ENCODE assay signal across 16 cellular contexts in genomic region chr13:40635315-40635995, GRCh38. TPM values are rescaled to one million over a fixed set of nuclear protein-coding genes. Genes with fewer than 3 reads are reported as not detected.
DNase-seq lines count a peak whose midpoint lies in the region; ATAC-seq and TF ChIP-seq lines count a peak whose summit lies in the region.
"Had no signal": no experiment of that assay in that cellular context is flagged by ENCODE, and none has a peak within 500 bp of the region (broad histone marks: within the 10 kb centered on the region; RNA-seq: fewer than 3 reads in every experiment).

No MANE protein-coding gene starts in this region.

- H3K36me3 Mint-ChIP-seq in activated CD4-positive, alpha-beta T cell treated with anti-CD3 and anti-CD28 coated beads, Interleukin-2, amount 10 ng/mL, durations not matched to agents 24 days and 14 days (ENCODE audit: low read depth), result peaks cover 33% of the 10 kb centered on the region
- peaks cover 19% of the 10 kb centered on the region; the same call in 2 of the 3 replicates for H3K36me3 Mint-ChIP-seq in GM23338 (ENCODE audit: low read depth)
- peaks cover 60% of the 10 kb centered on the region for H3K36me3 Mint-ChIP-seq in activated naive CD8-positive, alpha-beta T cell treated with anti-CD3 and anti-CD28 coated beads for 36 hours

- no peak overlapping the region for H2BK120ac ChIP-seq in trophoblast cell (ENCODE audit: insufficient read depth, low read length, poor library complexity)

- H3K18ac ChIP-seq in trophoblast cell (ENCODE audit: low read length), result no peak overlapping the region

- H4K8ac ChIP-seq in trophoblast cell (ENCODE audit: low read depth, low read length), result no peak overlapping the region

- DNase-seq in activated CD4-positive, alpha-beta T cell treated with anti-CD3 and anti-CD28 coated beads, Interleukin-2, amount 10 ng/mL, durations not matched to agents 24 days and 14 days, result no peak
- no peak for DNase-seq in activated CD4-positive, alpha-beta T cell treated with anti-CD3 and anti-CD28 coated beads, Interleukin-2, amount 50 U/mL, for 4 hours
- no peak for DNase-seq in GM23338 (ENCODE audit: low spot score)
- no peak for DNase-seq in activated naive CD8-positive, alpha-beta T cell treated with anti-CD3 and anti-CD28 coated beads for 36 hours
- DNase-seq in trophoblast cell, result no peak
- no peak for DNase-seq in central memory CD4-positive, alpha-beta T cell
- no peak for DNase-seq in NCI-H2196 treated with DMSO at 0.1 percent for 48 hours (lab: John Stamatoyannopoulos, UW; ENCODE audit: unreplicated experiment)
- DNase-seq: activated CD4-positive, alpha-beta T cell treated with anti-CD3 and anti-CD28 coated beads for 4 hours; erythroblast; NCI-H2107; NCI-H748 treated with DMSO at 0.1 percent for 48 hours; stimulated activated CD4-positive, alpha-beta T cell treated with anti-CD3 and anti-CD28 coated beads, Interleukin-4, amount 100 ng/mL, for 1 hour had no signal

- H3K79me2 ChIP-seq in GM23338 (replicated peaks; ENCODE audit: insufficient read depth), result peaks cover 100% of the 10 kb centered on the region
- peaks cover 16% of the 10 kb centered on the region for H3K79me2 ChIP-seq in trophoblast cell (ENCODE audit: control insufficient read depth, insufficient read depth, low read length, poor library complexity)

- H3K4me3 ChIP-seq in GM23338 (no peak overlapping the region), trophoblast cell (ENCODE audit: low read depth, low read length) (peak overlapping the region; percentile 28)
- H3K4me3 ChIP-seq: coronary artery, tibial nerve had no signal

- peak overlapping the region; percentile 53 for H3K27ac Mint-ChIP-seq in activated CD4-positive, alpha-beta T cell treated with anti-CD3 and anti-CD28 coated beads, Interleukin-2, amount 10 ng/mL, durations not matched to agents 24 days and 14 days
- no peak overlapping the region for H3K27ac Mint-ChIP-seq in GM23338
- peak overlapping the region; percentile 63 for H3K27ac Mint-ChIP-seq in activated naive CD8-positive, alpha-beta T cell treated with anti-CD3 and anti-CD28 coated beads for 36 hours
- H3K27ac Mint-ChIP-seq: mesothelial cell of epicardium had no signal

- H3K79me1 ChIP-seq in trophoblast cell (ENCODE audit: low read length), result no peaks in the 10 kb centered on the region

- no peak overlapping the region for H2BK12ac ChIP-seq in trophoblast cell (ENCODE audit: low read length)

- H4K20me1 ChIP-seq in GM23338 (replicated peaks; ENCODE audit: insufficient read depth), result peaks cover 77% of the 10 kb centered on the region

- H3K36me3 ChIP-seq in GM23338 (ENCODE audit: insufficient read depth), result no peaks in the 10 kb centered on the region
- peaks cover 0 to 3% of the 10 kb centered on the region in 2 experiments for H3K36me3 ChIP-seq in trophoblast cell (ENCODE audit: control insufficient read depth in 1 of 2, insufficient read depth in 2 of 2, low read length in 2 of 2)

- H3K4me3 Mint-ChIP-seq in activated CD4-positive, alpha-beta T cell treated with anti-CD3 and anti-CD28 coated beads, Interleukin-2, amount 10 ng/mL, durations not matched to agents 24 days and 14 days, result no peak overlapping the region
- H3K4me3 Mint-ChIP-seq in GM23338, result no peak overlapping the region
- H3K4me3 Mint-ChIP-seq in activated naive CD8-positive, alpha-beta T cell treated with anti-CD3 and anti-CD28 coated beads for 36 hours, result no peak overlapping the region
- H3K4me3 Mint-ChIP-seq: mesothelial cell of epicardium had no signal

- H3K27me3 ChIP-seq in GM23338 (ENCODE audit: insufficient read depth) (no peaks in the 10 kb centered on the region), trophoblast cell (ENCODE audit: insufficient read depth, low read length) (no peaks in the 10 kb centered on the region)
- H3K27me3 ChIP-seq: tibial nerve had no signal

- no peak overlapping the region for H2BK5ac ChIP-seq in trophoblast cell (ENCODE audit: low read depth, low read length, poor library complexity)

- peaks cover 66% of the 10 kb centered on the region for H3K4me1 ChIP-seq in GM23338 (ENCODE audit: insufficient read depth)
- H3K4me1 ChIP-seq in trophoblast cell (ENCODE audit: control insufficient read depth in 1 of 2, insufficient read depth in 2 of 2, low read length in 2 of 2), result peaks cover 10 to 16% of the 10 kb centered on the region in 2 experiments

- H3F3A ChIP-seq in GM23338 (replicated peaks; ENCODE audit: low read depth), result no peaks in the 10 kb centered on the region

- H3K9me3 ChIP-seq in trophoblast cell (ENCODE audit: insufficient read depth, low read depth, low read length), result no peaks in the 10 kb centered on the region
- H3K9me3 ChIP-seq: tibial nerve had no signal

- H3K4me2 ChIP-seq in GM23338 (no peak overlapping the region), trophoblast cell (ENCODE audit: low read length) (no peak overlapping the region)

- H3K4me1 Mint-ChIP-seq in activated CD4-positive, alpha-beta T cell treated with anti-CD3 and anti-CD28 coated beads, Interleukin-2, amount 10 ng/mL, durations not matched to agents 24 days and 14 days, result peaks cover 68% of the 10 kb centered on the region
- peaks cover 59% of the 10 kb centered on the region for H3K4me1 Mint-ChIP-seq in GM23338
- H3K4me1 Mint-ChIP-seq in activated naive CD8-positive, alpha-beta T cell treated with anti-CD3 and anti-CD28 coated beads for 36 hours, result peaks cover 84% of the 10 kb centered on the region

- no CpG with 5 or more reads among the region's 5 CpGs for WGBS in trophoblast cell (ENCODE audit: extremely low coverage, insufficient coverage, insufficient read length)

- H3K9me3 Mint-ChIP-seq in activated CD4-positive, alpha-beta T cell treated with anti-CD3 and anti-CD28 coated beads, Interleukin-2, amount 10 ng/mL, durations not matched to agents 24 days and 14 days, result no peaks in the 10 kb centered on the region
- H3K9me3 Mint-ChIP-seq in GM23338, result no peaks in the 10 kb centered on the region; the same call in 2 of the 3 replicates
- H3K9me3 Mint-ChIP-seq in activated naive CD8-positive, alpha-beta T cell treated with anti-CD3 and anti-CD28 coated beads for 36 hours, result peaks cover 2% of the 10 kb centered on the region

- no peak overlapping the region for H4K12ac ChIP-seq in trophoblast cell (ENCODE audit: low read depth, low read length)

- no peaks in the 10 kb centered on the region for H3K9me2 ChIP-seq in GM23338 (ENCODE audit: insufficient read depth)

- intact Hi-C loops in activated CD4-positive, alpha-beta T cell treated with anti-CD3 and anti-CD28 coated beads, Interleukin-2, amount 10 ng/mL, durations not matched to agents 24 days and 14 days (cut with micrococcal nuclease), result no loop called here

- no peaks in the 10 kb centered on the region for H3K27me3 Mint-ChIP-seq in activated CD4-positive, alpha-beta T cell treated with anti-CD3 and anti-CD28 coated beads, Interleukin-2, amount 10 ng/mL, durations not matched to agents 24 days and 14 days
- H3K27me3 Mint-ChIP-seq in GM23338 (ENCODE audit: insufficient read depth, low read depth, poor library complexity), result peaks cover 17% of the 10 kb centered on the region
- no peaks in the 10 kb centered on the region for H3K27me3 Mint-ChIP-seq in activated naive CD8-positive, alpha-beta T cell treated with anti-CD3 and anti-CD28 coated beads for 36 hours

- ATAC-seq in GM23338, result peak; percentile 62
- no peak for ATAC-seq in GM18909 (IDR thresholded peaks at IDR 0.05; ENCODE audit: poor library complexity, unreplicated experiment)

- TF ChIP-seq CTCF in GM23338 (conservative IDR thresholded peaks at IDR 0.05; ENCODE audit: low read depth in 2 of 2), result 0 out of 4 replicates have a peak, but pooled peaks of 1 of the 2 experiments have one; percentile 10

- peak overlapping the region; percentile 93 for H3K23ac ChIP-seq in trophoblast cell (ENCODE audit: low read length)

- H2AFZ ChIP-seq in GM23338 (no peak overlapping the region), trophoblast cell (ENCODE audit: insufficient read depth, low read length, poor library complexity) (no peak overlapping the region)

- H3K4ac ChIP-seq in trophoblast cell (ENCODE audit: low read depth, low read length), result peak overlapping the region; percentile 53

- no peak overlapping the region for H4K91ac ChIP-seq in trophoblast cell (ENCODE audit: low read depth, low read length)

- no peak overlapping the region for H3K9ac ChIP-seq in trophoblast cell (ENCODE audit: low read length)

- H3K27ac ChIP-seq in GM23338 (ENCODE audit: low read depth) (peak overlapping the region; percentile 35), trophoblast cell (ENCODE audit: low read depth, low read length) (no peak overlapping the region)
- H3K27ac ChIP-seq: coronary artery, tibial nerve had no signal

- no peak overlapping the region for H3K14ac ChIP-seq in trophoblast cell (ENCODE audit: low read length)

- H2AK5ac ChIP-seq in trophoblast cell (ENCODE audit: low read length), result no peak overlapping the region

TF ChIP-seq in GM23338, 12 proteins besides CTCF, POLR2A, EP300 and RAD21 (continues in another document):
- TF ChIP-seq ETS1 (IDR thresholded peaks at IDR 0.05) (no peak), POLR2AphosphoS5 (IDR thresholded peaks at IDR 0.05; ENCODE audit: low read depth) (no peak), CREB1 (CRISPR knock-in tag; IDR thresholded peaks at IDR 0.05; ENCODE audit: low read depth) (no peak)

RNA-seq across cellular contexts. Expression of gene FOXO1, which starts 31.0 kb away (rescaled TPM):
- total RNA-seq in activated CD4-positive, alpha-beta T cell treated with anti-CD3 and anti-CD28 coated beads, Interleukin-2, amount 10 ng/mL, durations not matched to agents 24 days and 14 days, result 38.1 and 39.6 TPM in 2 replicates
- 66.2 and 68.0 TPM in 2 replicates for total RNA-seq in GM23338 (2014; rRNA removed; shearing (Covaris generic))
- 32.1 and 32.4 TPM in 2 replicates for polyA plus RNA-seq in GM23338 (2016; fragmentation: Nextera tagmentation; extraction: Ambion mirVana)
- total RNA-seq in activated naive CD8-positive, alpha-beta T cell treated with anti-CD3 and anti-CD28 coated beads for 36 hours, result 10 to 100 TPM; 38.4 to 38.7 TPM
- polyA plus RNA-seq in trophoblast cell (2013), result 22.6 and 23.1 TPM in 2 replicates
